In genomic region chr9:128771745-128772519, GRCh38 we compare ENCODE assay signal across 8 cellular contexts. TPM values are rescaled to one million over a fixed set of nuclear protein-coding genes. Genes with fewer than 3 reads are reported as not detected.
DNase-seq lines count a peak whose midpoint lies in the region; ATAC-seq lines count a peak whose summit lies in the region.

Gene ZER1, minus strand, starts transcription at chr9:128771927. Its CDS starts 16,362 bp downstream, at chr9:128755565.

- peak; percentile 88 for ATAC-seq in GM21515 (IDR thresholded peaks at IDR 0.05; ENCODE audit: unreplicated experiment)

- DNase-seq in Caki2 (ENCODE audit: low read depth) (peak; percentile 81), HuH-7.5 (ENCODE audit: low spot score) (peak; percentile 95), OCI-M1 (lab: John Stamatoyannopoulos, UW) (peak; percentile 94), activated T-cell treated with anti-CD3 and anti-CD28 coated beads for 24 hours (ENCODE audit: low read depth) (peak; percentile 93), epithelial cell of prostate (ENCODE audit: low read depth, low spot score) (peak; percentile 34), mucosa of gallbladder (ENCODE audit: low spot score) (peak; percentile 93)
- peak; percentile 91 for DNase-seq in stimulated activated CD8-positive, alpha-beta memory T cell treated with anti-CD3 and anti-CD28 coated beads, Interleukin-4, amount 100 ng/mL, for 24 hours (ENCODE audit: low read depth)

- in situ Hi-C loops in Caki2 (cut with HindIII; ENCODE audit: low pct_unique_long_range_greater_than_20kb, low sequenced_read_pairs): no loop called here

- peak within 1 kb of the TSS; percentile 89 for H3K27ac ChIP-seq in epithelial cell of prostate

RNA-seq across cellular contexts. Expression of gene ZER1, which starts in this region (rescaled TPM):
- total RNA-seq in Caki2 (2014; rRNA removed; shearing (Covaris generic); ENCODE audit: low replicate concordance): 4.7 and 16.5 TPM in 2 replicates
- 52.2 TPM for total RNA-seq in mucosa of gallbladder

Comparison
In these comparisons a context has a peak if more than half of its experiments do, and no peak if none do; other contexts are left out.
1. Peak in every context shown above with its lines: DNase-seq, ATAC-seq and H3K27ac ChIP-seq.
2. DNase-seq: peak in every context shown above with its lines; median percentile 95 in HuH-7.5; 94 in OCI-M1; 93 in activated T-cell treated with anti-CD3 and anti-CD28 coated beads for 24 hours; 93 in mucosa of gallbladder; 91 in stimulated activated CD8-positive, alpha-beta memory T cell treated with anti-CD3 and anti-CD28 coated beads, Interleukin-4, amount 100 ng/mL, for 24 hours; 81 in Caki2; 34 in epithelial cell of prostate.